Comparison of ENCODE assay signal across 10 cellular contexts in genomic region chr11:67438121-67438902, GRCh38. TPM values are rescaled to one million over a fixed set of nuclear protein-coding genes. Genes with fewer than 3 reads are reported as not detected.
DNase-seq lines count a peak whose midpoint lies in the region; ATAC-seq, FAIRE-seq and TF ChIP-seq lines count a peak whose summit lies in the region.
"Had no signal": no experiment of that assay in that cellular context is flagged by ENCODE, and none has a peak within 500 bp of the region (broad histone marks: within the 10 kb centered on the region; RNA-seq: fewer than 3 reads in every experiment).

No MANE protein-coding gene starts in this region.

- no peak overlapping the region for H3K4me2 ChIP-seq in K562 (ENCODE audit: insufficient read depth, low read length)

- POLR2A ChIA-PET in GM10248 (lab: Yijun Ruan, JAX) = interaction anchor here (0.7 to 1.7 kb wide), 7 partner anchors 7 to 45 kb away, joined by 3 to 5 read pairs (median 3); partner anchors contain the start of genes AIP, PPP1CA and TBC1D10C
- POLR2A ChIA-PET in K562 (lab: Yijun Ruan, JAX) = interaction anchor here (0.7 to 3.0 kb wide), 10 partner anchors 9 to 104 kb away, joined by 3 to 21 read pairs (median 3); partner anchors contain the start of gene RPS6KB2

- peaks cover 4% of the 10 kb centered on the region for H3K9me1 ChIP-seq in K562 (ENCODE audit: control insufficient read depth, insufficient read depth, low read length)

- H3K79me2 ChIP-seq in K562 (ENCODE audit: control insufficient read depth, insufficient read depth, low read length) = no peaks in the 10 kb centered on the region; the same call in 1 of the 3 replicates

- WGBS in K562 (ENCODE audit: insufficient coverage, low coverage, missing lambda C conversion rate) = 76% methylated on average over 24 of the region's 42 CpGs

- peaks cover 16 to 93% of the 10 kb centered on the region in 2 experiments for H3K4me1 ChIP-seq in K562 (replicated peaks in 1 of 2; ENCODE audit: control insufficient read depth in 2 of 2, insufficient read depth in 2 of 2, low read length in 2 of 2)

- peak; percentile 24; the same call in 1 of the 2 replicates for TF ChIP-seq POLR2A in K562 (conservative IDR thresholded peaks at IDR 0.05)

- no peak overlapping the region for H2AFZ ChIP-seq in K562 (ENCODE audit: low read depth, low read length)

- H3K27me3 ChIP-seq in WERI-Rb-1 (ENCODE audit: insufficient read depth, low read depth, severe bottlenecking) (no peaks in the 10 kb centered on the region), K562 (ENCODE audit: control insufficient read depth in 2 of 2, insufficient read depth in 2 of 2, low read length in 2 of 2) (no peaks in the 10 kb centered on the region)

- H3K4me3 ChIP-seq in WERI-Rb-1 (ENCODE audit: low read depth, low read length) (no peak overlapping the region), K562 (no peak overlapping the region)

- CTCF ChIA-PET in GM10248 (lab: Yijun Ruan, JAX) (interaction anchor here (0.5 to 2.8 kb wide), 17 partner anchors 7 to 176 kb away, joined by 3 to 19 read pairs (median 4); partner anchors contain the start of genes GSTP1, PITPNM1, PPP1CA and RAD9A), K562 (lab: Yijun Ruan, JAX; ENCODE audit: low intra/inter-chr PET ratio) (no interaction called here)

- intact Hi-C loops in K562 (cut with micrococcal nuclease) = no loop called here

- FAIRE-seq in K562 (lab: Jason Lieb, UNC) = no peak

- no peak for TF ChIP-seq EP300 in K562 (IDR thresholded peaks at IDR 0.05; ENCODE audit: low read length)

- BruUV-seq in K562 (replicated peaks; lab: Mats Ljungman, UMichigan) = TSS peak; percentile 5

- H3K36me3 ChIP-seq in WERI-Rb-1 (peaks cover 59% of the 10 kb centered on the region), K562 (ENCODE audit: control insufficient read depth, insufficient read depth, low read length) (peaks cover 80% of the 10 kb centered on the region; the same call in 2 of the 3 replicates)

- no peaks in the 10 kb centered on the region for H4K20me1 ChIP-seq in K562 (replicated peaks; ENCODE audit: control insufficient read depth, insufficient read depth, low read length)

- in situ Hi-C loops in K562 (cut with MboI) = no loop called here

- 0 out of 2 replicates have a peak overlapping the region, but pooled peaks have one; percentile 24 for H3K27ac ChIP-seq in WERI-Rb-1
- H3K27ac ChIP-seq in K562 (ENCODE audit: extremely low read depth, low read depth, low read length) = peak overlapping the region; percentile 86; the same call in 1 of the 3 replicates

- H3K9ac ChIP-seq in K562 (ENCODE audit: insufficient read depth in 1 of 2, low read depth in 2 of 2, low read length in 2 of 2) = peak overlapping the region in 1 of 2 experiments; percentile 81; a peak in 2 of 4 replicates

- DNase-seq in GM10248 (ENCODE audit: extremely low spot score) (peak; percentile 66), WERI-Rb-1 (no peak), K562 (ENCODE audit: extremely low read depth in 1 of 4, low spot score in 3 of 4) (peak in 2 of 4 experiments; percentile 38 to 39), HUDEP-2 (lab: John Stamatoyannopoulos, UW; ENCODE audit: unreplicated experiment in 76 of 76) (no peak)
- peak; percentile 45 to 53 for DNase-seq in stimulated activated CD4-positive, alpha-beta T cell treated with anti-CD3 and anti-CD28 coated beads, Interleukin-1b, Interleukin-23, amount 100 ng/mL, for 1 hour (ENCODE audit: low read depth in 2 of 2)
- DNase-seq: DMS79 treated with DMSO at 0.1 percent for 48 hours had no signal

- TF ChIP-seq RAD21 in K562 (CRISPR knock-in tag; conservative IDR thresholded peaks at IDR 0.05 in 1 of 2, IDR thresholded peaks at IDR 0.05 in 1 of 2) = no peak

- no peak for TF ChIP-seq CTCF in GM10248 (IDR thresholded peaks at IDR 0.05; ENCODE audit: control extremely low read depth, extremely low read depth, low read depth, missing control alignments)
- no peak for TF ChIP-seq CTCF in WERI-Rb-1 (IDR thresholded peaks at IDR 0.05; ENCODE audit: low read depth, low read length)
- no peak for TF ChIP-seq CTCF in K562 (IDR thresholded peaks at IDR 0.05 in 2 of 3, conservative IDR thresholded peaks at IDR 0.05 in 1 of 3; ENCODE audit: insufficient read depth in 2 of 3, low read depth in 1 of 3, low read length in 3 of 3)

- H3K9me3 ChIP-seq in WERI-Rb-1 (ENCODE audit: severe bottlenecking) = no peaks in the 10 kb centered on the region
- H3K9me3 ChIP-seq in K562 (replicated peaks; ENCODE audit: control insufficient read depth, insufficient read depth, low read depth, low read length) = no peaks in the 10 kb centered on the region

- no peak for ATAC-seq in K562
- no peak for ATAC-seq in HG02938 (IDR thresholded peaks at IDR 0.05; ENCODE audit: unreplicated experiment)
- no peak for ATAC-seq in HG02763 (IDR thresholded peaks at IDR 0.05; ENCODE audit: unreplicated experiment)
- ATAC-seq in HG02852 (IDR thresholded peaks at IDR 0.05; ENCODE audit: unreplicated experiment) = no peak

RNA-seq across cellular contexts. Expression of gene PTPRCAP, which starts 0.8 kb away (rescaled TPM):
- 2.2 and 10.5 TPM in 2 replicates for total RNA-seq in K562 (2011; cell fraction: chromatin; rRNA removed; ENCODE audit: low replicate concordance)
- total RNA-seq in K562 (2011; cell fraction: nucleolus; rRNA removed) = 8.8 and 10.2 TPM in 2 replicates
- 1.9 and 2.4 TPM in 2 replicates for total RNA-seq in K562 (2011; cell fraction: nucleoplasm; rRNA removed)
- 0.45 and 1.9 TPM in 2 replicates for total RNA-seq in K562 (2014; rRNA removed)
- total RNA-seq in K562 (2014; rRNA removed; fragmentation: Illumina TruSeq; extraction: Trizol) = not detected in 2 replicates
- 0.22 and 0.49 TPM in 2 replicates for total RNA-seq in K562 (2015; rRNA removed; fragmentation: Illumina TruSeq; extraction: Trizol)
- 1.1 and 1.5 TPM in 2 replicates for total RNA-seq in K562 (2021)
- polyA plus RNA-seq in K562 (2011; rRNA removed) = 0.51 and 0.64 TPM in 2 replicates
- polyA plus RNA-seq in K562 (2011; cell fraction: cytosol; rRNA removed) = 0.41 and 2.2 TPM in 2 replicates
- 10.9 and 26.0 TPM in 2 replicates for polyA plus RNA-seq in K562 (2011; cell fraction: nucleus; rRNA removed)
- 1.5 and 3.4 TPM in 2 replicates for polyA plus RNA-seq in K562 (2012)
- not detected in 2 replicates for polyA plus RNA-seq in K562 (2014; fragmentation: Illumina TruSeq; extraction: Trizol)
- not detected for polyA plus RNA-seq in K562 (2014; fragmentation: Nextera tagmentation; extraction: Ambion mirVana)
- polyA plus RNA-seq in K562 (2014; rRNA removed) = 0.85 and 2.0 TPM in 2 replicates
- polyA minus RNA-seq in K562 (2011; rRNA and poly(A)+ RNA removed) = 0.18 and 0.21 TPM in 2 replicates
- polyA minus RNA-seq in K562 (2011; cell fraction: cytosol; rRNA and poly(A)+ RNA removed) = not detected in 2 replicates
- polyA minus RNA-seq in K562 (2011; cell fraction: nucleus; rRNA and poly(A)+ RNA removed) = 1.4 and 3.2 TPM in 2 replicates

RNA-seq across cellular contexts. Expression of gene CORO1B, which starts 5.0 kb away (rescaled TPM):
- 31.2 and 107 TPM in 2 replicates for total RNA-seq in K562 (2011; cell fraction: chromatin; rRNA removed; ENCODE audit: low replicate concordance)
- total RNA-seq in K562 (2011; cell fraction: nucleolus; rRNA removed) = 111 and 119 TPM in 2 replicates
- total RNA-seq in K562 (2011; cell fraction: nucleoplasm; rRNA removed) = 33.6 and 41.0 TPM in 2 replicates
- total RNA-seq in K562 (2014; rRNA removed) (120 and 167 TPM in 2 replicates), K562 (2014; rRNA removed; fragmentation: Illumina TruSeq; extraction: Trizol) (5.2 and 14.6 TPM in 2 replicates), K562 (2015; rRNA removed; fragmentation: Illumina TruSeq; extraction: Trizol) (73.6 and 73.9 TPM in 2 replicates), K562 (2021) (98.1 and 107 TPM in 2 replicates)
- polyA plus RNA-seq in K562 (2011; rRNA removed) (45.1 and 84.3 TPM in 2 replicates), K562 (2014; fragmentation: Illumina TruSeq; extraction: Trizol) (66.3 and 93.6 TPM in 2 replicates), K562 (2014; fragmentation: Nextera tagmentation; extraction: Ambion mirVana) (1 to 10 TPM in 1 of 2 experiments, under 1 TPM in 1; 0.23 to 1.0 TPM), K562 (2014; rRNA removed) (87.8 and 98.1 TPM in 2 replicates)
- 89.0 and 162 TPM in 2 replicates for polyA plus RNA-seq in K562 (2011; cell fraction: cytosol; rRNA removed)
- polyA plus RNA-seq in K562 (2011; cell fraction: nucleus; rRNA removed) = 134 and 224 TPM in 2 replicates
- polyA plus RNA-seq in K562 (2012) = 82.1 and 171 TPM in 2 replicates
- 26.3 and 36.5 TPM in 2 replicates for polyA minus RNA-seq in K562 (2011; rRNA and poly(A)+ RNA removed)
- polyA minus RNA-seq in K562 (2011; cell fraction: cytosol; rRNA and poly(A)+ RNA removed) = 64.5 and 70.8 TPM in 2 replicates
- polyA minus RNA-seq in K562 (2011; cell fraction: nucleus; rRNA and poly(A)+ RNA removed) = 51.2 and 64.8 TPM in 2 replicates

RNA-seq across cellular contexts. Expression of gene RPS6KB2, which starts 10.0 kb away (rescaled TPM):
- total RNA-seq in K562 (2011; cell fraction: chromatin; rRNA removed; ENCODE audit: low replicate concordance) = 106 and 334 TPM in 2 replicates
- 232 and 293 TPM in 2 replicates for total RNA-seq in K562 (2011; cell fraction: nucleolus; rRNA removed)
- total RNA-seq in K562 (2011; cell fraction: nucleoplasm; rRNA removed) = 151 and 161 TPM in 2 replicates
- total RNA-seq in K562 (2014; rRNA removed) (115 and 132 TPM in 2 replicates), K562 (2014; rRNA removed; fragmentation: Illumina TruSeq; extraction: Trizol) (23.8 and 33.6 TPM in 2 replicates), K562 (2015; rRNA removed; fragmentation: Illumina TruSeq; extraction: Trizol) (73.0 and 74.5 TPM in 2 replicates), K562 (2021) (98.8 and 101 TPM in 2 replicates)
- polyA plus RNA-seq in K562 (2011; rRNA removed) (75.5 and 82.6 TPM in 2 replicates), K562 (2014; fragmentation: Illumina TruSeq; extraction: Trizol) (84.2 and 101 TPM in 2 replicates), K562 (2014; fragmentation: Nextera tagmentation; extraction: Ambion mirVana) (1 to 10 TPM in 1 of 2 experiments, under 1 TPM in 1; 0.42 to 3.1 TPM), K562 (2014; rRNA removed) (122 and 132 TPM in 2 replicates)
- polyA plus RNA-seq in K562 (2011; cell fraction: cytosol; rRNA removed) = 85.9 and 172 TPM in 2 replicates
- polyA plus RNA-seq in K562 (2011; cell fraction: nucleus; rRNA removed) = 259 and 345 TPM in 2 replicates
- polyA plus RNA-seq in K562 (2012) = 64.6 and 80.7 TPM in 2 replicates
- polyA minus RNA-seq in K562 (2011; rRNA and poly(A)+ RNA removed) = 44.1 and 67.9 TPM in 2 replicates
- polyA minus RNA-seq in K562 (2011; cell fraction: cytosol; rRNA and poly(A)+ RNA removed) = 44.3 and 51.4 TPM in 2 replicates
- polyA minus RNA-seq in K562 (2011; cell fraction: nucleus; rRNA and poly(A)+ RNA removed) = 68.7 and 72.5 TPM in 2 replicates

RNA-seq across cellular contexts. Expression of gene GPR152, which starts 14.2 kb away (rescaled TPM):
- not detected in 2 replicates for total RNA-seq in K562 (2011; cell fraction: chromatin; rRNA removed; ENCODE audit: low replicate concordance)
- total RNA-seq in K562 (2011; cell fraction: nucleolus; rRNA removed) = not detected in 2 replicates
- not detected in 2 replicates for total RNA-seq in K562 (2011; cell fraction: nucleoplasm; rRNA removed)
- total RNA-seq in K562 (2014; rRNA removed) = not detected in 2 replicates
- not detected in 2 replicates for total RNA-seq in K562 (2014; rRNA removed; fragmentation: Illumina TruSeq; extraction: Trizol)
- total RNA-seq in K562 (2015; rRNA removed; fragmentation: Illumina TruSeq; extraction: Trizol) = not detected in 2 replicates
- not detected in 2 replicates for total RNA-seq in K562 (2021)
- polyA plus RNA-seq in K562 (2011; rRNA removed) = not detected in 2 replicates
- not detected in 2 replicates for polyA plus RNA-seq in K562 (2011; cell fraction: cytosol; rRNA removed)
- polyA plus RNA-seq in K562 (2011; cell fraction: nucleus; rRNA removed) = not detected in 2 replicates
- not detected in 2 replicates for polyA plus RNA-seq in K562 (2012)
- not detected in 2 replicates for polyA plus RNA-seq in K562 (2014; fragmentation: Illumina TruSeq; extraction: Trizol)
- polyA plus RNA-seq in K562 (2014; fragmentation: Nextera tagmentation; extraction: Ambion mirVana) = not detected
- polyA plus RNA-seq in K562 (2014; rRNA removed) = not detected in 2 replicates
- polyA minus RNA-seq in K562 (2011; rRNA and poly(A)+ RNA removed) = not detected in 2 replicates
- polyA minus RNA-seq in K562 (2011; cell fraction: cytosol; rRNA and poly(A)+ RNA removed) = not detected in 2 replicates
- polyA minus RNA-seq in K562 (2011; cell fraction: nucleus; rRNA and poly(A)+ RNA removed) = not detected in 2 replicates
- total RNA-seq: lung microvascular endothelial cell had no signal

RNA-seq across cellular contexts. Expression of gene CABP4, which starts 16.8 kb away (rescaled TPM):
- total RNA-seq in K562 (2011; cell fraction: chromatin; rRNA removed; ENCODE audit: low replicate concordance) = not detected in 2 replicates
- 0.92 TPM in 1 of 2 replicates, not detected in the other for total RNA-seq in K562 (2011; cell fraction: nucleolus; rRNA removed)
- total RNA-seq in K562 (2011; cell fraction: nucleoplasm; rRNA removed) = 1.0 TPM in 1 of 2 replicates, not detected in the other
- total RNA-seq in K562 (2014; rRNA removed) (not detected in 2 replicates), K562 (2014; rRNA removed; fragmentation: Illumina TruSeq; extraction: Trizol) (not detected in 2 replicates), K562 (2015; rRNA removed; fragmentation: Illumina TruSeq; extraction: Trizol) (0.11 TPM in 1 of 2 replicates, not detected in the other), K562 (2021) (not detected in 2 replicates)
- polyA plus RNA-seq in K562 (2011; rRNA removed) (0.08 TPM in 1 of 2 replicates, not detected in the other), K562 (2014; fragmentation: Illumina TruSeq; extraction: Trizol) (not detected in 2 replicates), K562 (2014; fragmentation: Nextera tagmentation; extraction: Ambion mirVana) (not detected), K562 (2014; rRNA removed) (not detected in 2 replicates)
- 0.16 TPM in 1 of 2 replicates, not detected in the other for polyA plus RNA-seq in K562 (2011; cell fraction: cytosol; rRNA removed)
- 0.26 TPM in 1 of 2 replicates, not detected in the other for polyA plus RNA-seq in K562 (2011; cell fraction: nucleus; rRNA removed)
- polyA plus RNA-seq in K562 (2012) = 0.14 and 0.20 TPM in 2 replicates
- not detected in 2 replicates for polyA minus RNA-seq in K562 (2011; rRNA and poly(A)+ RNA removed)
- polyA minus RNA-seq in K562 (2011; cell fraction: cytosol; rRNA and poly(A)+ RNA removed) = not detected in 2 replicates
- not detected in 2 replicates for polyA minus RNA-seq in K562 (2011; cell fraction: nucleus; rRNA and poly(A)+ RNA removed)

Comparison
In these comparisons a context has a peak if more than half of its experiments do, and no peak if none do; other contexts are left out.
1. DNase-seq: peak in GM10248 (single experiment) and stimulated activated CD4-positive, alpha-beta T cell treated with anti-CD3 and anti-CD28 coated beads, Interleukin-1b, Interleukin-23, amount 100 ng/mL, for 1 hour (2 of 2); none in WERI-Rb-1 (single experiment) and HUDEP-2 (0 of 76).